1 cellular context compared by ENCODE assay signal in the genomic region with DNA sequence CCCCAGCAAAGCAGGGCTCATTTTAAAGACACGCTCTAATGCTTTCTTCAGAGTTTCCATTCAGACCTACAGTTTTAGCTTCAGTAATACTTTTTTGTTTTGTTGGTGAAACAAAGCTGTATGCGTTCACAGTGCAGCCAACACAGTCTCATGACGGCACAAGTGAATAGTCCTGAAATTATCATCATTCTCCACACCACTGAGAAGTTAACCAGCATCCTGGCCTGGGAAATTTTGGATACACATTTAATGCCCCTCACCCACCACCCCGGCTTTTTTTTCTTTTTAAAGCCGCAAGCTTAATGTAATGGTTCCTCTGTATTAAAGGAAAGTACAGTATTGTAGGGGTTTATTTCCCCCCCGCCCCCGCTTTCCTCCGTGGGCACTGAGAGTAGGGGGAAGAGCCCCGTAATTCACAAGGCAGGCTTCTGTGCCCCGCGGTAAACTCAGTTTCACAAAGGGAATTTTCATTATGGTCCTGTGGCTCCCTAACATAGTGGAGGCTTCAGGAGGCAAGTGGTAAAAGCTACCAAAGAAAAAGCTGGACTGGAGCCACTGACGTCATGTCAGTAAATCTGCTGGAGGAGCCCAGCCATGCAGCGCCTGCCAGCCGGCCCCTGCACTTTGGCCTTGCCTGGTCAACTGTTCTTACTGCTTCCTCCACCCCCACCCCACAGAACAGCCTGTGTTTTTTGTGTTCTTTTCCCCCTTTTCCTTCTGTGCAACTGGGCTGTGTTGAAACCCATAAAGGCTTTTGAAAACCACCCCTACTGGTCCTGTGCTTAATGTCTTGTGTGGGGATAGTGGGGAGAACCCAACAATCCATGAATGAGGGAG.
TF ChIP-seq lines count a peak whose summit lies in the region.

No MANE protein-coding gene starts in this region.

TF ChIP-seq in HepG2, 621 proteins besides CTCF, POLR2A, EP300 and RAD21 (continued from another document and continues in another):
- TF ChIP-seq POLR2AphosphoS5 (IDR thresholded peaks at IDR 0.05; ENCODE audit: low read depth, low read length), result peak; percentile 53
- TF ChIP-seq THAP7 (CRISPR knock-in tag; IDR thresholded peaks at IDR 0.05), result no peak
- TF ChIP-seq ZNF468 (CRISPR knock-in tag; IDR thresholded peaks at IDR 0.05), result no peak
- TF ChIP-seq ZNF605 (CRISPR knock-in tag; IDR thresholded peaks at IDR 0.05), result peak; percentile 54; the same call in 1 of the 2 replicates
- TF ChIP-seq ZNF607 (CRISPR knock-in tag; IDR thresholded peaks at IDR 0.05; ENCODE audit: borderline replicate concordance), result 0 out of 2 replicates have a peak, but pooled peaks have one; percentile 30
- no peak for TF ChIP-seq ZKSCAN1 (IDR thresholded peaks at IDR 0.05; ENCODE audit: low read length)
- no peak for TF ChIP-seq ZNF747 (CRISPR knock-in tag; IDR thresholded peaks at IDR 0.05; ENCODE audit: borderline replicate concordance)
- TF ChIP-seq DMTF1 (CRISPR knock-in tag; IDR thresholded peaks at IDR 0.05), result no peak
- TF ChIP-seq, protein P1, sequence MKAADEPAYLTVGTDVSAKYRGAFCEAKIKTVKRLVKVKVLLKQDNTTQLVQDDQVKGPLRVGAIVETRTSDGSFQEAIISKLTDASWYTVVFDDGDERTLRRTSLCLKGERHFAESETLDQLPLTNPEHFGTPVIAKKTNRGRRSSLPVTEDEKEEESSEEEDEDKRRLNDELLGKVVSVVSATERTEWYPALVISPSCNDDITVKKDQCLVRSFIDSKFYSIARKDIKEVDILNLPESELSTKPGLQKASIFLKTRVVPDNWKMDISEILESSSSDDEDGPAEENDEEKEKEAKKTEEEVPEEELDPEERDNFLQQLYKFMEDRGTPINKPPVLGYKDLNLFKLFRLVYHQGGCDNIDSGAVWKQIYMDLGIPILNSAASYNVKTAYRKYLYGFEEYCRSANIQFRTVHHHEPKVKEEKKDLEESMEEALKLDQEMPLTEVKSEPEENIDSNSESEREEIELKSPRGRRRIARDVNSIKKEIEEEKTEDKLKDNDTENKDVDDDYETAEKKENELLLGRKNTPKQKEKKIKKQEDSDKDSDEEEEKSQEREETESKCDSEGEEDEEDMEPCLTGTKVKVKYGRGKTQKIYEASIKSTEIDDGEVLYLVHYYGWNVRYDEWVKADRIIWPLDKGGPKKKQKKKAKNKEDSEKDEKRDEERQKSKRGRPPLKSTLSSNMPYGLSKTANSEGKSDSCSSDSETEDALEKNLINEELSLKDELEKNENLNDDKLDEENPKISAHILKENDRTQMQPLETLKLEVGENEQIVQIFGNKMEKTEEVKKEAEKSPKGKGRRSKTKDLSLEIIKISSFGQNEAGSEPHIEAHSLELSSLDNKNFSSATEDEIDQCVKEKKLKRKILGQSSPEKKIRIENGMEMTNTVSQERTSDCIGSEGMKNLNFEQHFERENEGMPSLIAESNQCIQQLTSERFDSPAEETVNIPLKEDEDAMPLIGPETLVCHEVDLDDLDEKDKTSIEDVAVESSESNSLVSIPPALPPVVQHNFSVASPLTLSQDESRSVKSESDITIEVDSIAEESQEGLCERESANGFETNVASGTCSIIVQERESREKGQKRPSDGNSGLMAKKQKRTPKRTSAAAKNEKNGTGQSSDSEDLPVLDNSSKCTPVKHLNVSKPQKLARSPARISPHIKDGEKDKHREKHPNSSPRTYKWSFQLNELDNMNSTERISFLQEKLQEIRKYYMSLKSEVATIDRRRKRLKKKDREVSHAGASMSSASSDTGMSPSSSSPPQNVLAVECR (CRISPR knock-in tag; IDR thresholded peaks at IDR 0.05; ENCODE audit: borderline replicate concordance), result peak; percentile 53; the same call in 1 of the 2 replicates
- no peak; the same call in 1 of the 2 replicates for TF ChIP-seq ZNF34 (CRISPR knock-in tag; IDR thresholded peaks at IDR 0.05; ENCODE audit: borderline replicate concordance)
- TF ChIP-seq, protein P2, sequence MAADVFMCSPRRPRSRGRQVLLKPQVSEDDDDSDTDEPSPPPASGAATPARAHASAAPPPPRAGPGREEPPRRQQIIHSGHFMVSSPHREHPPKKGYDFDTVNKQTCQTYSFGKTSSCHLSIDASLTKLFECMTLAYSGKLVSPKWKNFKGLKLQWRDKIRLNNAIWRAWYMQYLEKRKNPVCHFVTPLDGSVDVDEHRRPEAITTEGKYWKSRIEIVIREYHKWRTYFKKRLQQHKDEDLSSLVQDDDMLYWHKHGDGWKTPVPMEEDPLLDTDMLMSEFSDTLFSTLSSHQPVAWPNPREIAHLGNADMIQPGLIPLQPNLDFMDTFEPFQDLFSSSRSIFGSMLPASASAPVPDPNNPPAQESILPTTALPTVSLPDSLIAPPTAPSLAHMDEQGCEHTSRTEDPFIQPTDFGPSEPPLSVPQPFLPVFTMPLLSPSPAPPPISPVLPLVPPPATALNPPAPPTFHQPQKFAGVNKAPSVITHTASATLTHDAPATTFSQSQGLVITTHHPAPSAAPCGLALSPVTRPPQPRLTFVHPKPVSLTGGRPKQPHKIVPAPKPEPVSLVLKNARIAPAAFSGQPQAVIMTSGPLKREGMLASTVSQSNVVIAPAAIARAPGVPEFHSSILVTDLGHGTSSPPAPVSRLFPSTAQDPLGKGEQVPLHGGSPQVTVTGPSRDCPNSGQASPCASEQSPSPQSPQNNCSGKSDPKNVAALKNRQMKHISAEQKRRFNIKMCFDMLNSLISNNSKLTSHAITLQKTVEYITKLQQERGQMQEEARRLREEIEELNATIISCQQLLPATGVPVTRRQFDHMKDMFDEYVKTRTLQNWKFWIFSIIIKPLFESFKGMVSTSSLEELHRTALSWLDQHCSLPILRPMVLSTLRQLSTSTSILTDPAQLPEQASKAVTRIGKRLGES (CRISPR knock-in tag; IDR thresholded peaks at IDR 0.05; ENCODE audit: borderline replicate concordance), result no peak
- TF ChIP-seq MED13 (CRISPR knock-in tag; IDR thresholded peaks at IDR 0.05), result no peak
- TF ChIP-seq, protein P3, sequence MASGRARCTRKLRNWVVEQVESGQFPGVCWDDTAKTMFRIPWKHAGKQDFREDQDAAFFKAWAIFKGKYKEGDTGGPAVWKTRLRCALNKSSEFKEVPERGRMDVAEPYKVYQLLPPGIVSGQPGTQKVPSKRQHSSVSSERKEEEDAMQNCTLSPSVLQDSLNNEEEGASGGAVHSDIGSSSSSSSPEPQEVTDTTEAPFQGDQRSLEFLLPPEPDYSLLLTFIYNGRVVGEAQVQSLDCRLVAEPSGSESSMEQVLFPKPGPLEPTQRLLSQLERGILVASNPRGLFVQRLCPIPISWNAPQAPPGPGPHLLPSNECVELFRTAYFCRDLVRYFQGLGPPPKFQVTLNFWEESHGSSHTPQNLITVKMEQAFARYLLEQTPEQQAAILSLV (CRISPR knock-in tag; IDR thresholded peaks at IDR 0.05; ENCODE audit: borderline replicate concordance), result no peak
- peak; percentile 68 for TF ChIP-seq NR2F2 (IDR thresholded peaks at IDR 0.05; ENCODE audit: borderline replicate concordance, low read depth)
- no peak for TF ChIP-seq FOSL1 (CRISPR knock-in tag; IDR thresholded peaks at IDR 0.05; ENCODE audit: borderline replicate concordance)
- TF ChIP-seq ZFP36L2 (CRISPR knock-in tag; IDR thresholded peaks at IDR 0.05), result no peak
- TF ChIP-seq NR2C2 (CRISPR knock-in tag; IDR thresholded peaks at IDR 0.05; ENCODE audit: borderline replicate concordance), result no peak
- TF ChIP-seq RBM22 (optimal IDR thresholded peaks at IDR 0.05; ENCODE audit: low read length), result peak; percentile 70
- no peak for TF ChIP-seq RFX1 (IDR thresholded peaks at IDR 0.05)
- TF ChIP-seq SNAI1 (CRISPR knock-in tag; IDR thresholded peaks at IDR 0.05; ENCODE audit: borderline replicate concordance), result no peak
- TF ChIP-seq ZSCAN25 (CRISPR knock-in tag; IDR thresholded peaks at IDR 0.05), result no peak
- no peak for TF ChIP-seq TBX3 (IDR thresholded peaks at IDR 0.05; ENCODE audit: borderline replicate concordance)
- peak; percentile 40; the same call in 1 of the 2 replicates for TF ChIP-seq THAP11 (CRISPR knock-in tag; IDR thresholded peaks at IDR 0.05)
- TF ChIP-seq FIP1L1 (IDR thresholded peaks at IDR 0.05; ENCODE audit: borderline replicate concordance, insufficient read depth, low read depth, low read length), result no peak
- no peak for TF ChIP-seq ZNF414 (CRISPR knock-in tag; IDR thresholded peaks at IDR 0.05)
- no peak for TF ChIP-seq ZNF44 (CRISPR knock-in tag; IDR thresholded peaks at IDR 0.05)
- no peak for TF ChIP-seq ZNF441 (CRISPR knock-in tag; IDR thresholded peaks at IDR 0.05; ENCODE audit: borderline replicate concordance)
- no peak for TF ChIP-seq ZFP90 (CRISPR knock-in tag; IDR thresholded peaks at IDR 0.05; ENCODE audit: borderline replicate concordance)
- TF ChIP-seq ZNF350 (CRISPR knock-in tag; IDR thresholded peaks at IDR 0.05; ENCODE audit: borderline replicate concordance, low read depth), result no peak
- TF ChIP-seq, protein P4, sequence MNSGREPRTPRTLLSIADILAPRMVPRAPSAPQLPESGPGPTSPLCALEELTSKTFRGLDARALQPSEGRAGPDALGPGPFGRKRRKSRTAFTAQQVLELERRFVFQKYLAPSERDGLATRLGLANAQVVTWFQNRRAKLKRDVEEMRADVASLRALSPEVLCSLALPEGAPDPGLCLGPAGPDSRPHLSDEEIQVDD (CRISPR knock-in tag; IDR thresholded peaks at IDR 0.05; ENCODE audit: borderline replicate concordance), result no peak
- TF ChIP-seq MIXL1 (CRISPR knock-in tag; IDR thresholded peaks at IDR 0.05), result no peak
- no peak for TF ChIP-seq ZNF841 (CRISPR knock-in tag; IDR thresholded peaks at IDR 0.05; ENCODE audit: borderline replicate concordance)
- TF ChIP-seq AGO2 (optimal IDR thresholded peaks at IDR 0.05; ENCODE audit: low read depth, low read length), result no peak
- TF ChIP-seq, protein P5, sequence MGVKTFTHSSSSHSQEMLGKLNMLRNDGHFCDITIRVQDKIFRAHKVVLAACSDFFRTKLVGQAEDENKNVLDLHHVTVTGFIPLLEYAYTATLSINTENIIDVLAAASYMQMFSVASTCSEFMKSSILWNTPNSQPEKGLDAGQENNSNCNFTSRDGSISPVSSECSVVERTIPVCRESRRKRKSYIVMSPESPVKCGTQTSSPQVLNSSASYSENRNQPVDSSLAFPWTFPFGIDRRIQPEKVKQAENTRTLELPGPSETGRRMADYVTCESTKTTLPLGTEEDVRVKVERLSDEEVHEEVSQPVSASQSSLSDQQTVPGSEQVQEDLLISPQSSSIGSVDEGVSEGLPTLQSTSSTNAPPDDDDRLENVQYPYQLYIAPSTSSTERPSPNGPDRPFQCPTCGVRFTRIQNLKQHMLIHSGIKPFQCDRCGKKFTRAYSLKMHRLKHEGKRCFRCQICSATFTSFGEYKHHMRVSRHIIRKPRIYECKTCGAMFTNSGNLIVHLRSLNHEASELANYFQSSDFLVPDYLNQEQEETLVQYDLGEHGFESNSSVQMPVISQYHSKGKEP (CRISPR knock-in tag; IDR thresholded peaks at IDR 0.05), result no peak
- no peak for TF ChIP-seq E2F5 (CRISPR knock-in tag; conservative IDR thresholded peaks at IDR 0.05)
- TF ChIP-seq GTF3A (CRISPR knock-in tag; conservative IDR thresholded peaks at IDR 0.05), result no peak
- TF ChIP-seq TEAD3 (CRISPR knock-in tag; optimal IDR thresholded peaks at IDR 0.05; ENCODE audit: borderline replicate concordance), result peak; percentile 73
- TF ChIP-seq, protein P6, sequence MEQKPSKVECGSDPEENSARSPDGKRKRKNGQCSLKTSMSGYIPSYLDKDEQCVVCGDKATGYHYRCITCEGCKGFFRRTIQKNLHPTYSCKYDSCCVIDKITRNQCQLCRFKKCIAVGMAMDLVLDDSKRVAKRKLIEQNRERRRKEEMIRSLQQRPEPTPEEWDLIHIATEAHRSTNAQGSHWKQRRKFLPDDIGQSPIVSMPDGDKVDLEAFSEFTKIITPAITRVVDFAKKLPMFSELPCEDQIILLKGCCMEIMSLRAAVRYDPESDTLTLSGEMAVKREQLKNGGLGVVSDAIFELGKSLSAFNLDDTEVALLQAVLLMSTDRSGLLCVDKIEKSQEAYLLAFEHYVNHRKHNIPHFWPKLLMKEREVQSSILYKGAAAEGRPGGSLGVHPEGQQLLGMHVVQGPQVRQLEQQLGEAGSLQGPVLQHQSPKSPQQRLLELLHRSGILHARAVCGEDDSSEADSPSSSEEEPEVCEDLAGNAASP (CRISPR knock-in tag; IDR thresholded peaks at IDR 0.05; ENCODE audit: borderline replicate concordance), result no peak; the same call in 1 of the 2 replicates
- TF ChIP-seq EZH2 (conservative IDR thresholded peaks at IDR 0.05; ENCODE audit: low read depth, low read length), result no peak
- no peak for TF ChIP-seq ZNF619 (CRISPR knock-in tag; IDR thresholded peaks at IDR 0.05)
- TF ChIP-seq SYNCRIP (IDR thresholded peaks at IDR 0.05; ENCODE audit: insufficient read depth, low read depth, low read length), result no peak
- TF ChIP-seq KLF12 (CRISPR knock-in tag; IDR thresholded peaks at IDR 0.05; ENCODE audit: borderline replicate concordance), result no peak
